ENCODE assay signal across 23 cellular contexts in the genomic region with DNA sequence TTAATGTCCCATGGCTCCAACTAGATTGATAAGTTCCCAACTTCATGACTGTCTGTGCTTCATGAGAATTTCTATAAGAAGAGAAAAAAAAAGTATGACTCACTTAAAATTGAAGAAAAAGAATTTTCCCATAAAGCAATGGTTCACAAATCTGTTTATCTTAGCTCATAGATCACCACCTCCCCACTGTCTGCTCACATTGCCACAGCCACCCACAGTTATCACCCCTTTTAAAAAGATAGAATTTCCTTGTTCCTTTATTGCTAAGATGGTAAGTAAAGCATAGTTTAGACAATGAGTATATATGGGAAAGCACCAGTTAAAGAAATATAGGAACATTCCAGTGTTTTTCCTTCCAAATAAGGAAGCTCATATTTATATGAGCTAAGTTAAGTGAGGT.
DNase-seq lines count a peak whose midpoint lies in the region; ATAC-seq and TF ChIP-seq lines count a peak whose summit lies in the region.
"Had no signal": no experiment of that assay in that cellular context is flagged by ENCODE, and none has a peak within 500 bp of the region (broad histone marks: within the 10 kb centered on the region; RNA-seq: fewer than 3 reads in every experiment).

No MANE protein-coding gene starts in this region.

- H3K4ac ChIP-seq in IMR-90 (ENCODE audit: low read depth, low read length) (peak overlapping the region; percentile 73; the same call in 1 of the 2 replicates), trophoblast cell (ENCODE audit: low read depth, low read length) (no peak overlapping the region)

- H2AFZ ChIP-seq in IMR-90 (replicated peaks; ENCODE audit: low read length, poor library complexity): no peak overlapping the region
- no peak overlapping the region for H2AFZ ChIP-seq in trophoblast cell (ENCODE audit: insufficient read depth, low read length, poor library complexity)
- H2AFZ ChIP-seq: GM23338, parathyroid adenoma had no signal

- H3K27me3 ChIP-seq in IMR-90 (ENCODE audit: control insufficient read depth, insufficient read depth, low read length) (no peaks in the 10 kb centered on the region), brain microvascular endothelial cell (replicated peaks) (no peaks in the 10 kb centered on the region), trophoblast cell (ENCODE audit: insufficient read depth, low read length) (no peaks in the 10 kb centered on the region)
- H3K27me3 ChIP-seq: gastrocnemius medialis, right lobe of liver had no signal

- H3K4me2 ChIP-seq in IMR-90 (ENCODE audit: low read depth, low read length) (peak overlapping the region; percentile 44; the same call in 1 of the 2 replicates), trophoblast cell (ENCODE audit: low read length) (no peak overlapping the region)
- H3K4me2 ChIP-seq: GM23338 had no signal

- H3K23ac ChIP-seq in IMR-90 (ENCODE audit: low read depth, low read length) (no peak overlapping the region; the same call in 1 of the 2 replicates), trophoblast cell (ENCODE audit: low read length) (no peak overlapping the region)

- intact Hi-C loops in IMR-90 (cut with micrococcal nuclease): no loop called here

- H2AK5ac ChIP-seq in IMR-90 (ENCODE audit: low read depth, low read length) (no peak overlapping the region; the same call in 1 of the 2 replicates), trophoblast cell (ENCODE audit: low read length) (no peak overlapping the region)

- peak overlapping the region; percentile 84 for H2BK5ac ChIP-seq in IMR-90 (ENCODE audit: low read depth, low read length, poor library complexity, severe bottlenecking)
- no peak overlapping the region for H2BK5ac ChIP-seq in trophoblast cell (ENCODE audit: low read depth, low read length, poor library complexity)

- H3K79me1 ChIP-seq in IMR-90 (ENCODE audit: low read depth in 1 of 2, low read length in 2 of 2): no peaks in the 10 kb centered on the region
- H3K79me1 ChIP-seq in trophoblast cell (ENCODE audit: low read length): no peaks in the 10 kb centered on the region

- TF ChIP-seq POLR2A in IMR-90 (IDR thresholded peaks at IDR 0.05; ENCODE audit: low read depth, low read length): no peak

- no peak overlapping the region for H3K9ac ChIP-seq in IMR-90 (ENCODE audit: low read depth, low read length)
- no peak overlapping the region for H3K9ac ChIP-seq in trophoblast cell (ENCODE audit: low read length)
- H3K9ac ChIP-seq: parathyroid adenoma had no signal

- peaks cover 11% of the 10 kb centered on the region for H3K4me1 ChIP-seq in IMR-90 (ENCODE audit: control insufficient read depth, insufficient read depth, low read length)
- no peaks in the 10 kb centered on the region for H3K4me1 ChIP-seq in trophoblast cell (ENCODE audit: control insufficient read depth in 1 of 2, insufficient read depth in 2 of 2, low read length in 2 of 2)
- H3K4me1 ChIP-seq: parathyroid adenoma, right lobe of liver had no signal

- peak; percentile 68 for ATAC-seq in IMR-90 (ENCODE audit: low read depth)
- no peak for ATAC-seq in GM21526 (IDR thresholded peaks at IDR 0.05; ENCODE audit: low FRiP score, unreplicated experiment)
- ATAC-seq in GM19035 (IDR thresholded peaks at IDR 0.05; ENCODE audit: unreplicated experiment): no peak
- ATAC-seq: gastrocnemius medialis; GM23338; naive thymus-derived CD8-positive, alpha-beta T cell; right lobe of liver; Right ventricle myocardium inferior had no signal

- H2BK20ac ChIP-seq in IMR-90 (ENCODE audit: low read depth, low read length): peak overlapping the region; percentile 75; the same call in 1 of the 2 replicates

- peak overlapping the region; percentile 87 for H2BK120ac ChIP-seq in IMR-90 (ENCODE audit: low read depth, low read length)
- H2BK120ac ChIP-seq in trophoblast cell (ENCODE audit: insufficient read depth, low read length, poor library complexity): no peak overlapping the region

- no peaks in the 10 kb centered on the region for H3K9me1 ChIP-seq in IMR-90 (ENCODE audit: insufficient read depth, low read length)

- H3K79me2 ChIP-seq in trophoblast cell (ENCODE audit: control insufficient read depth, insufficient read depth, low read length, poor library complexity): no peaks in the 10 kb centered on the region
- H3K79me2 ChIP-seq: parathyroid adenoma had no signal

- H4K8ac ChIP-seq in IMR-90 (ENCODE audit: low read depth in 2 of 2, low read length in 2 of 2): peak overlapping the region in 1 of 2 experiments; percentile 81; a peak in 1 of 4 replicates
- H4K8ac ChIP-seq in trophoblast cell (ENCODE audit: low read depth, low read length): no peak overlapping the region

- peak overlapping the region; percentile 51; the same call in 1 of the 2 replicates for H4K5ac ChIP-seq in IMR-90 (ENCODE audit: low read depth, low read length)

- no peak overlapping the region for H4K12ac ChIP-seq in trophoblast cell (ENCODE audit: low read depth, low read length)

- H3K18ac ChIP-seq in IMR-90 (ENCODE audit: low read depth, low read length): peak overlapping the region; percentile 51; the same call in 1 of the 2 replicates
- no peak overlapping the region for H3K18ac ChIP-seq in trophoblast cell (ENCODE audit: low read length)

- DNase-seq in AG04449 (ENCODE audit: low read depth, low spot score) (peak; percentile 81), IMR-90 (peak; percentile 98), brain microvascular endothelial cell (peak; percentile 69), glomerular visceral epithelial cell (ENCODE audit: extremely low spot score) (peak; percentile 38), dermis blood vessel endothelial cell (no peak), trophoblast cell (no peak)
- DNase-seq: ACHN; activated CD4-positive, alpha-beta T cell treated with anti-CD3 and anti-CD28 coated beads for 4 hours; DMS 273 treated with DMSO at 0.1 percent for 48 hours; gastrocnemius medialis; GF-D8; Kasumi-1; naive thymus-derived CD8-positive, alpha-beta T cell; NCI-H1105; NCI-H2107; NCI-H510A treated with DMSO at 0.1 percent for 48 hours; right lobe of liver; substantia nigra had no signal

- dilution Hi-C loops in IMR-90 (cut with HindIII; ENCODE audit: low sequenced_read_pairs, unreplicated experiment): no loop called here

- TF ChIP-seq CTCF in AG04449 (IDR thresholded peaks at IDR 0.05; ENCODE audit: insufficient read depth, low read length, missing control alignments) (no peak), IMR-90 (conservative IDR thresholded peaks at IDR 0.05; ENCODE audit: low read depth, low read length) (no peak), brain microvascular endothelial cell (IDR thresholded peaks at IDR 0.05; ENCODE audit: low read depth, low read length, missing control alignments) (no peak)

- no peaks in the 10 kb centered on the region for H4K20me1 ChIP-seq in IMR-90 (ENCODE audit: insufficient read depth, low read length)

- H4K91ac ChIP-seq in IMR-90 (ENCODE audit: insufficient read depth, low read depth, low read length) (peak overlapping the region; percentile 78; the same call in 1 of the 2 replicates), trophoblast cell (ENCODE audit: low read depth, low read length) (no peak overlapping the region)

- no TSS peak for BruUV-seq in IMR-90 (replicated peaks; lab: Mats Ljungman, UMichigan)

- no peaks in the 10 kb centered on the region for H3K9me3 ChIP-seq in IMR-90 (ENCODE audit: control insufficient read depth, insufficient read depth, low read length)
- H3K9me3 ChIP-seq in trophoblast cell (ENCODE audit: insufficient read depth, low read depth, low read length): no peaks in the 10 kb centered on the region
- H3K9me3 ChIP-seq: gastrocnemius medialis, right lobe of liver had no signal

- no peak for TF ChIP-seq RAD21 in IMR-90 (IDR thresholded peaks at IDR 0.05; ENCODE audit: low read length)

- POLR2A ChIA-PET in AG04449 (lab: Yijun Ruan, JAX) (interaction anchor here (0.6 kb wide), 1 partner anchor 35 kb away, joined by 3 read pairs; no protein-coding TSS in a partner anchor), IMR-90 (lab: Charles Lee; ENCODE audit: unreplicated experiment) (no interaction called here)

- peak overlapping the region; percentile 77 for H3K14ac ChIP-seq in IMR-90 (replicated peaks; ENCODE audit: low read depth, low read length)
- no peak overlapping the region for H3K14ac ChIP-seq in trophoblast cell (ENCODE audit: low read length)

- no peaks in the 10 kb centered on the region for H3K36me3 ChIP-seq in IMR-90 (ENCODE audit: control insufficient read depth, insufficient read depth, low read length)
- H3K36me3 ChIP-seq in brain microvascular endothelial cell (replicated peaks): no peaks in the 10 kb centered on the region
- H3K36me3 ChIP-seq in trophoblast cell (ENCODE audit: control insufficient read depth in 1 of 2, insufficient read depth in 2 of 2, low read length in 2 of 2): no peaks in the 10 kb centered on the region
- H3K36me3 ChIP-seq: gastrocnemius medialis, right lobe of liver had no signal

- H3K27ac ChIP-seq in IMR-90 (ENCODE audit: insufficient read depth, low read length) (no peak overlapping the region), brain microvascular endothelial cell (peak overlapping the region; percentile 15), trophoblast cell (ENCODE audit: low read depth, low read length) (no peak overlapping the region)
- H3K27ac ChIP-seq: gastrocnemius medialis, parathyroid adenoma, right lobe of liver had no signal

- in situ Hi-C loops in IMR-90 (cut with MboI; ENCODE audit: low sequenced_read_pairs): no loop called here
- in situ Hi-C loops in brain microvascular endothelial cell (cut with HindIII; ENCODE audit: low pct_ligation_motif_present, low sequenced_read_pairs): no loop called here

- CTCF ChIA-PET in AG04449 (lab: Yijun Ruan, JAX): interaction anchor here (1.2 to 2.8 kb wide), 9 partner anchors 8 to 189 kb away, joined by 3 to 16 read pairs (median 4); a partner anchor contains a TSS
- CTCF ChIA-PET in IMR-90 (lab: Yijun Ruan, JAX): interaction anchor here (0.6 kb wide), 2 partner anchors 336 to 1779 kb away, joined by 3 to 5 read pairs; no protein-coding TSS in a partner anchor

- no peak overlapping the region for H3K56ac ChIP-seq in IMR-90 (ENCODE audit: extremely low read depth, insufficient read depth, low read length)

- H2AK9ac ChIP-seq in IMR-90 (replicated peaks; ENCODE audit: low read depth, low read length, poor library complexity): no peak overlapping the region

- no peak overlapping the region for H3K4me3 ChIP-seq in AG04449 (ENCODE audit: low read depth, low read length)
- no peak overlapping the region for H3K4me3 ChIP-seq in IMR-90 (ENCODE audit: insufficient read depth, low read depth, low read length)
- no peak overlapping the region for H3K4me3 ChIP-seq in brain microvascular endothelial cell (ENCODE audit: low read depth, low read length)
- H3K4me3 ChIP-seq in trophoblast cell (ENCODE audit: low read depth, low read length): no peak overlapping the region
- H3K4me3 ChIP-seq: gastrocnemius medialis, GM23338, right lobe of liver had no signal

- no peak overlapping the region for H2BK12ac ChIP-seq in trophoblast cell (ENCODE audit: low read length)

- H2BK15ac ChIP-seq in IMR-90 (ENCODE audit: low read depth, low read length): peak overlapping the region; percentile 69; the same call in 1 of the 3 replicates

TF ChIP-seq in IMR-90, 13 proteins besides CTCF, POLR2A, EP300 and RAD21 (continues in another document):
- no peak for TF ChIP-seq MAZ (IDR thresholded peaks at IDR 0.05; ENCODE audit: borderline replicate concordance, low read depth, low read length)
- TF ChIP-seq RCOR1 (IDR thresholded peaks at IDR 0.05; ENCODE audit: insufficient replicate concordance, low read length): peak; percentile 49

Comparison
In these comparisons a context has a peak if more than half of its experiments do, and no peak if none do; other contexts are left out.
1. DNase-seq: peak in AG04449 (single experiment), IMR-90 (single experiment), brain microvascular endothelial cell (single experiment) and glomerular visceral epithelial cell (single experiment); none in dermis blood vessel endothelial cell (single experiment) and trophoblast cell (0 of 2).